In the genomic region with DNA sequence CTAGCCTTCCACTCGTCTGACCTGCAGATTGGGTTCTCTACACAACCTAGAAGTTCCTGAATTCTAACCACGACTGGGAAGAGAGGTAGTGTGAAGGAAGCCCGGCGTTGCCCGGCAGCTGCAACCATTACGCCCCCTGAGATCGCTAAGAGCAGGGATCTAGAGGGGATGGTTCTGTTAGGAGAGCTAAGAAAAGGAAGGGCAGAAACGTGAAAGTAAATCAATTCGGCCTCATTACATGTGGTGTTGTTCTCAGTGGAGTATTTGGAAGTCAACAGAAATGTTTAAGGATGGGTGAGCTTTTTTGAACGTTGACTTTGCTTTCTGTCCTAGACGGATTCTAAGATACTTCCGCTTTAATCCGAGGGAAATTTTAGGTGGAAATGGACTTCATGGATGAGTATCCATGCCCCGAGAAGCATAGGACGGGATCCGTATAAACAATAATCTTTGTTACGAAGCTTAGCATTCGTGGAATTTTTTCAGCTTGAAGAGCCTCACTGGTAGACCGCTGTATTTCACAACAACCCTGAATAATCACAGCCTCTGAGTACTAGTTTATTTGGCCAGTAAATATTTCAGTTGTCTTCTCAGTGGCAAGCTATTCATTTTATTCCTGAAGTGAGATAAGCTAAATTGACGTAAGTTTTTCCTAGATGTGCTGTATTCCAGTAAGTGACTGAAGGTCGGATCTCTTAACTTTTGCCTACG, we compare ENCODE assay signal across 8 cellular contexts. TPM values are rescaled to one million over a fixed set of nuclear protein-coding genes. Genes with fewer than 3 reads are reported as not detected.
DNase-seq lines count a peak whose midpoint lies in the region; ATAC-seq and TF ChIP-seq lines count a peak whose summit lies in the region.

No MANE protein-coding gene starts in this region.

- no peaks in the 10 kb centered on the region for H3K27me3 Mint-ChIP-seq in Calu3 (ENCODE audit: unreplicated experiment)
- H3K27me3 Mint-ChIP-seq in activated CD4-positive, alpha-beta memory T cell treated with anti-CD3 and anti-CD28 coated beads for 36 hours, result no peaks in the 10 kb centered on the region
- H3K27me3 Mint-ChIP-seq in progenitor cell of endocrine pancreas, result no peaks in the 10 kb centered on the region

- H3K36me3 Mint-ChIP-seq in Calu3 (ENCODE audit: insufficient read depth, unreplicated experiment) (peaks cover 29% of the 10 kb centered on the region), progenitor cell of endocrine pancreas (ENCODE audit: insufficient read depth) (peaks cover 3% of the 10 kb centered on the region)
- peaks cover 21% of the 10 kb centered on the region for H3K36me3 Mint-ChIP-seq in activated CD4-positive, alpha-beta memory T cell treated with anti-CD3 and anti-CD28 coated beads for 36 hours

- TSS peak; percentile 62 for BruUV-seq in Calu3 (replicated peaks; lab: Mats Ljungman, UMichigan)

- intact Hi-C loops in Calu3 (cut with micrococcal nuclease; ENCODE audit: unreplicated experiment), result loop anchor here (1.0 to 5.0 kb wide), 2 partner anchors 35 to 86 kb away; a partner anchor contains a TSS
- intact Hi-C loops in activated CD4-positive, alpha-beta memory T cell treated with anti-CD3 and anti-CD28 coated beads for 36 hours (cut with micrococcal nuclease), result loop anchor here (1.0 to 2.0 kb wide), 6 partner anchors 33 to 171 kb away; a partner anchor contains a TSS

- DNase-seq in Calu3, result no peak
- no peak for DNase-seq in activated CD4-positive, alpha-beta memory T cell treated with anti-CD3 and anti-CD28 coated beads for 36 hours
- DNase-seq in glomerular visceral epithelial cell (ENCODE audit: extremely low spot score), result peak; percentile 39
- no peak for DNase-seq in progenitor cell of endocrine pancreas (ENCODE audit: low spot score, unreplicated experiment)
- no peak for DNase-seq in NCI-H2029 treated with DMSO at 0.1 percent for 48 hours (lab: John Stamatoyannopoulos, UW)

- H3K9me3 Mint-ChIP-seq in Calu3 (ENCODE audit: low read depth, unreplicated experiment), result no peaks in the 10 kb centered on the region
- H3K9me3 Mint-ChIP-seq in activated CD4-positive, alpha-beta memory T cell treated with anti-CD3 and anti-CD28 coated beads for 36 hours, result no peaks in the 10 kb centered on the region
- H3K9me3 Mint-ChIP-seq in progenitor cell of endocrine pancreas (ENCODE audit: low read depth), result no peaks in the 10 kb centered on the region

- CTCF ChIA-PET in Calu3 (lab: Charles Lee), result interaction anchor here (1.3 kb wide), 1 partner anchor 40 kb away, joined by 5 read pairs; no protein-coding TSS in a partner anchor
- CTCF ChIA-PET in activated CD4-positive, alpha-beta memory T cell treated with anti-CD3 and anti-CD28 coated beads for 36 hours (lab: Charles Lee), result interaction anchor here (0.7 to 1.8 kb wide), 8 partner anchors 10 to 128 kb away, joined by 3 to 17 read pairs (median 3); no protein-coding TSS in a partner anchor

- H3K4me1 Mint-ChIP-seq in Calu3 (ENCODE audit: low read depth, unreplicated experiment) (peaks cover 10% of the 10 kb centered on the region), progenitor cell of endocrine pancreas (ENCODE audit: low read depth) (peaks cover 16% of the 10 kb centered on the region)
- H3K4me1 Mint-ChIP-seq in activated CD4-positive, alpha-beta memory T cell treated with anti-CD3 and anti-CD28 coated beads for 36 hours (ENCODE audit: low read depth), result peaks cover 68% of the 10 kb centered on the region

- TF ChIP-seq CTCF in Calu3 (IDR thresholded peaks at IDR 0.05; ENCODE audit: unreplicated experiment) (no peak), progenitor cell of endocrine pancreas (IDR thresholded peaks at IDR 0.05; ENCODE audit: unreplicated experiment) (no peak)

- ATAC-seq in HG03135 (IDR thresholded peaks at IDR 0.05; ENCODE audit: unreplicated experiment) (peak; percentile 11), HG02763 (IDR thresholded peaks at IDR 0.05; ENCODE audit: unreplicated experiment) (no peak), GM19397 (IDR thresholded peaks at IDR 0.05; ENCODE audit: unreplicated experiment) (no peak)

- POLR2A ChIA-PET in activated CD4-positive, alpha-beta memory T cell treated with anti-CD3 and anti-CD28 coated beads for 36 hours (lab: Charles Lee), result interaction anchor here (0.8 to 2.1 kb wide), 9 partner anchors 33 to 200 kb away, joined by 3 to 19 read pairs (median 4); a partner anchor contains a TSS

- H3K27ac Mint-ChIP-seq in Calu3 (ENCODE audit: unreplicated experiment) (peak overlapping the region; percentile 90), progenitor cell of endocrine pancreas (peak overlapping the region; percentile 100)
- H3K27ac Mint-ChIP-seq in activated CD4-positive, alpha-beta memory T cell treated with anti-CD3 and anti-CD28 coated beads for 36 hours, result peak overlapping the region; percentile 98

- H3K4me3 Mint-ChIP-seq in Calu3 (ENCODE audit: low read depth, unreplicated experiment) (peak overlapping the region; percentile 79), progenitor cell of endocrine pancreas (ENCODE audit: low read depth) (peak overlapping the region; percentile 95)
- peak overlapping the region; percentile 97 for H3K4me3 Mint-ChIP-seq in activated CD4-positive, alpha-beta memory T cell treated with anti-CD3 and anti-CD28 coated beads for 36 hours

RNA-seq across cellular contexts. Expression of a gene that starts 0.6 kb away (rescaled TPM):
- total RNA-seq in Calu3 (2022) (145 and 151 TPM in 2 replicates), progenitor cell of endocrine pancreas (189 and 192 TPM in 2 replicates)
- total RNA-seq in activated CD4-positive, alpha-beta memory T cell treated with anti-CD3 and anti-CD28 coated beads for 36 hours, result 100 to 1,000 TPM; 298 to 306 TPM

RNA-seq across cellular contexts. Expression of a gene that starts 34.3 kb away (rescaled TPM):
- total RNA-seq in Calu3 (2022) (58.1 and 61.8 TPM in 2 replicates), progenitor cell of endocrine pancreas (89.1 and 94.6 TPM in 2 replicates)
- total RNA-seq in activated CD4-positive, alpha-beta memory T cell treated with anti-CD3 and anti-CD28 coated beads for 36 hours, result 10 to 100 TPM; 61.5 to 72.4 TPM

RNA-seq across cellular contexts. Expression of a gene that starts 42.6 kb away (rescaled TPM):
- total RNA-seq in Calu3 (2022) (28.8 and 30.8 TPM in 2 replicates), progenitor cell of endocrine pancreas (49.2 and 49.8 TPM in 2 replicates)
- 10 to 100 TPM; 39.1 to 40.4 TPM for total RNA-seq in activated CD4-positive, alpha-beta memory T cell treated with anti-CD3 and anti-CD28 coated beads for 36 hours

RNA-seq across cellular contexts. Expression of a gene that starts 57.9 kb away (rescaled TPM):
- total RNA-seq in Calu3 (2022) (not detected in 2 replicates), progenitor cell of endocrine pancreas (not detected in 2 replicates)
- total RNA-seq in activated CD4-positive, alpha-beta memory T cell treated with anti-CD3 and anti-CD28 coated beads for 36 hours, result 100 to 1,000 TPM; 137 to 138 TPM

RNA-seq across cellular contexts. Expression of a gene that starts 59.5 kb away (rescaled TPM):
- total RNA-seq in Calu3 (2022) (not detected in 2 replicates), progenitor cell of endocrine pancreas (not detected in 2 replicates)
- total RNA-seq in activated CD4-positive, alpha-beta memory T cell treated with anti-CD3 and anti-CD28 coated beads for 36 hours, result 100 to 1,000 TPM; 321 to 346 TPM
